Comparison of ENCODE assay signal across 18 cellular contexts in genomic region chr14:59253527-59253926, GRCh38.
DNase-seq lines count a peak whose midpoint lies in the region; ATAC-seq and TF ChIP-seq lines count a peak whose summit lies in the region.
"Had no signal": no experiment of that assay in that cellular context is flagged by ENCODE, and none has a peak within 500 bp of the region (broad histone marks: within the 10 kb centered on the region; RNA-seq: fewer than 3 reads in every experiment).

No MANE protein-coding gene starts in this region.

- H3K36me3 Mint-ChIP-seq in stimulated activated effector memory CD8-positive, alpha-beta T cell treated with anti-CD3 and anti-CD28 coated beads, Interleukin-12 subunit alpha, Interleukin-12 subunit beta, amount 100 ng/mL, for 72 hours: no peaks in the 10 kb centered on the region

- ATAC-seq in lower lobe of right lung (no peak), GM18909 (IDR thresholded peaks at IDR 0.05; ENCODE audit: poor library complexity, unreplicated experiment) (no peak), GM19455 (IDR thresholded peaks at IDR 0.05; ENCODE audit: unreplicated experiment) (no peak)
- ATAC-seq in stimulated activated effector memory CD8-positive, alpha-beta T cell treated with anti-CD3 and anti-CD28 coated beads, Interleukin-12 subunit alpha, Interleukin-12 subunit beta, amount 100 ng/mL, for 72 hours: no peak
- ATAC-seq: activated T-cell treated with anti-CD3 and anti-CD28 coated beads, Interleukin-2, amount 50 U/mL, for 4 hours had no signal

- H3K79me2 ChIP-seq in Karpas-422 (ENCODE audit: low read length): no peaks in the 10 kb centered on the region

- H3K4me1 ChIP-seq in Karpas-422 (ENCODE audit: low read length): peaks cover 23% of the 10 kb centered on the region
- peaks cover 57% of the 10 kb centered on the region for H3K4me1 ChIP-seq in lower lobe of right lung
- H3K4me1 ChIP-seq in suprapubic skin: peaks cover 54% of the 10 kb centered on the region
- H3K4me1 ChIP-seq: foreskin keratinocyte had no signal

- TF ChIP-seq POLR2A in suprapubic skin (IDR thresholded peaks at IDR 0.05): no peak

- no peak overlapping the region for H2AFZ ChIP-seq in Karpas-422 (ENCODE audit: low read length)

- no peaks in the 10 kb centered on the region for H3K4me1 Mint-ChIP-seq in stimulated activated effector memory CD8-positive, alpha-beta T cell treated with anti-CD3 and anti-CD28 coated beads, Interleukin-12 subunit alpha, Interleukin-12 subunit beta, amount 100 ng/mL, for 72 hours

- TF ChIP-seq CTCF in VCaP (conservative IDR thresholded peaks at IDR 0.05) (no peak), lower lobe of right lung (IDR thresholded peaks at IDR 0.05) (no peak), suprapubic skin (IDR thresholded peaks at IDR 0.05) (no peak)

- H4K20me1 ChIP-seq in Karpas-422 (ENCODE audit: insufficient read depth, low read depth, low read length): peaks cover 54% of the 10 kb centered on the region; the same call in 1 of the 2 replicates

- no peak overlapping the region for H3K4me3 ChIP-seq in Karpas-422 (ENCODE audit: low read length)
- H3K4me3 ChIP-seq in lower lobe of right lung: no peak overlapping the region
- no peak overlapping the region for H3K4me3 ChIP-seq in suprapubic skin

- no peak overlapping the region for H3K27ac Mint-ChIP-seq in stimulated activated effector memory CD8-positive, alpha-beta T cell treated with anti-CD3 and anti-CD28 coated beads, Interleukin-12 subunit alpha, Interleukin-12 subunit beta, amount 100 ng/mL, for 72 hours
- H3K27ac Mint-ChIP-seq: activated CD4-positive, alpha-beta memory T cell treated with anti-CD3 and anti-CD28 coated beads for 36 hours; activated naive CD8-positive, alpha-beta T cell treated with anti-CD3 and anti-CD28 coated beads, Interleukin-2, amount 10 ng/mL, durations not matched to agents 7 days and 5 days had no signal

- no peak for DNase-seq in Karpas-422
- DNase-seq in lower lobe of right lung: no peak
- DNase-seq in suprapubic skin (ENCODE audit: low spot score in 2 of 2): no peak
- DNase-seq in stimulated activated effector memory CD8-positive, alpha-beta T cell treated with anti-CD3 and anti-CD28 coated beads, Interleukin-12 subunit alpha, Interleukin-12 subunit beta, amount 100 ng/mL, for 72 hours (ENCODE audit: low spot score in 2 of 2): no peak
- no peak for DNase-seq in effector CD8-positive, alpha-beta T cell (lab: John Stamatoyannopoulos, UW)
- DNase-seq: activated CD4-positive, alpha-beta memory T cell treated with anti-CD3 and anti-CD28 coated beads for 36 hours; activated naive CD8-positive, alpha-beta T cell treated with anti-CD3 and anti-CD28 coated beads, Interleukin-2, amount 10 ng/mL, durations not matched to agents 7 days and 5 days; activated T-cell treated with anti-CD3 and anti-CD28 coated beads, Interleukin-2, amount 50 U/mL, for 4 hours; central memory CD4-positive, alpha-beta T cell; DMS153; foreskin keratinocyte; NCI-H226; small intestine; stimulated activated naive CD4-positive, alpha-beta T cell had no signal

- H3K36me3 ChIP-seq in Karpas-422 (ENCODE audit: insufficient read depth, low read length) (no peaks in the 10 kb centered on the region), lower lobe of right lung (no peaks in the 10 kb centered on the region), suprapubic skin (no peaks in the 10 kb centered on the region)
- H3K36me3 ChIP-seq: neutrophil had no signal

- H3K27ac ChIP-seq in Karpas-422 (ENCODE audit: low read length) (no peak overlapping the region), VCaP (peak overlapping the region; percentile 65), lower lobe of right lung (peak overlapping the region; percentile 86), suprapubic skin (peak overlapping the region; percentile 84)
- H3K27ac ChIP-seq: neutrophil had no signal

- TF ChIP-seq EP300 in suprapubic skin (IDR thresholded peaks at IDR 0.05): no peak

- no peaks in the 10 kb centered on the region for H3K9me3 Mint-ChIP-seq in stimulated activated effector memory CD8-positive, alpha-beta T cell treated with anti-CD3 and anti-CD28 coated beads, Interleukin-12 subunit alpha, Interleukin-12 subunit beta, amount 100 ng/mL, for 72 hours
- H3K9me3 Mint-ChIP-seq: activated CD4-positive, alpha-beta memory T cell treated with anti-CD3 and anti-CD28 coated beads for 36 hours; activated naive CD8-positive, alpha-beta T cell treated with anti-CD3 and anti-CD28 coated beads, Interleukin-2, amount 10 ng/mL, durations not matched to agents 7 days and 5 days; activated T-cell treated with anti-CD3 and anti-CD28 coated beads, Interleukin-2, amount 50 U/mL, for 4 hours had no signal

- intact Hi-C loops in lower lobe of right lung (cut with DNase I): no loop called here

- H3K27me3 ChIP-seq in Karpas-422 (ENCODE audit: low read length) (no peaks in the 10 kb centered on the region), lower lobe of right lung (ENCODE audit: low read depth) (no peaks in the 10 kb centered on the region), suprapubic skin (no peaks in the 10 kb centered on the region)
- H3K27me3 ChIP-seq: foreskin keratinocyte, neutrophil had no signal

- H3K9me3 ChIP-seq in Karpas-422 (ENCODE audit: low read length): no peaks in the 10 kb centered on the region
- no peaks in the 10 kb centered on the region for H3K9me3 ChIP-seq in lower lobe of right lung
- no peaks in the 10 kb centered on the region for H3K9me3 ChIP-seq in suprapubic skin
- H3K9me3 ChIP-seq: neutrophil had no signal

- peak overlapping the region; percentile 26 for H3K4me2 ChIP-seq in Karpas-422 (ENCODE audit: low read depth, low read length, poor library complexity, severe bottlenecking)

- H3K9me2 ChIP-seq in Karpas-422 (replicated peaks; ENCODE audit: insufficient read depth, low read length): no peaks in the 10 kb centered on the region

- no peak overlapping the region for H3K9ac ChIP-seq in Karpas-422 (ENCODE audit: low read length)

- no peak overlapping the region for H3K4me3 Mint-ChIP-seq in stimulated activated effector memory CD8-positive, alpha-beta T cell treated with anti-CD3 and anti-CD28 coated beads, Interleukin-12 subunit alpha, Interleukin-12 subunit beta, amount 100 ng/mL, for 72 hours
- H3K4me3 Mint-ChIP-seq: activated CD4-positive, alpha-beta memory T cell treated with anti-CD3 and anti-CD28 coated beads for 36 hours; activated naive CD8-positive, alpha-beta T cell treated with anti-CD3 and anti-CD28 coated beads, Interleukin-2, amount 10 ng/mL, durations not matched to agents 7 days and 5 days; activated T-cell treated with anti-CD3 and anti-CD28 coated beads, Interleukin-2, amount 50 U/mL, for 4 hours had no signal
